Comparison of ENCODE assay signal across 13 cellular contexts in genomic region chr13:27665333-27665732, GRCh38. TPM values are rescaled to one million over a fixed set of nuclear protein-coding genes. Genes with fewer than 3 reads are reported as not detected.
DNase-seq lines count a peak whose midpoint lies in the region; ATAC-seq and TF ChIP-seq lines count a peak whose summit lies in the region.
"Had no signal": no experiment of that assay in that cellular context is flagged by ENCODE, and none has a peak within 500 bp of the region (broad histone marks: within the 10 kb centered on the region; RNA-seq: fewer than 3 reads in every experiment).

No MANE protein-coding gene starts in this region.

- H3K27me3 ChIP-seq in esophagus muscularis mucosa (no peaks in the 10 kb centered on the region), psoas muscle (ENCODE audit: insufficient read depth in 3 of 3, low read length in 2 of 3) (no peaks in the 10 kb centered on the region)
- no peaks in the 10 kb centered on the region for H3K27me3 ChIP-seq in CD8-positive, alpha-beta T cell (ENCODE audit: insufficient read depth, low read length)

- no peak for TF ChIP-seq POLR2A in esophagus muscularis mucosa (IDR thresholded peaks at IDR 0.05; ENCODE audit: low read depth)

- H3K27ac ChIP-seq in esophagus muscularis mucosa (replicated peaks in 1 of 4) (no peak overlapping the region), psoas muscle (no peak overlapping the region)
- no peak overlapping the region for H3K27ac ChIP-seq in CD8-positive, alpha-beta T cell (ENCODE audit: low read depth, low read length)

- peaks cover 9% of the 10 kb centered on the region for H3K36me3 Mint-ChIP-seq in activated naive CD4-positive, alpha-beta T cell treated with anti-CD3 and anti-CD28 coated beads, Interleukin-2, amount 10 ng/mL, durations not matched to agents 7 days and 5 days
- H3K36me3 Mint-ChIP-seq in activated naive CD4-positive, alpha-beta T cell treated with anti-CD3 and anti-CD28 coated beads, Interleukin-2, amount 50 U/mL, for 72 hours = peaks cover 0 to 6% of the 10 kb centered on the region in 2 donors
- H3K36me3 Mint-ChIP-seq in CD8-positive, alpha-beta T cell = peaks cover 24% of the 10 kb centered on the region

- intact Hi-C loops in esophagus muscularis mucosa (cut with DNase I) = no loop called here
- intact Hi-C loops in psoas muscle (cut with DNase I) = loop anchor here in 1 of 2 donors (5.0 kb wide), 1 partner anchor 43 kb away; the partner anchor contains the start of genes LNX2 and POLR1D
- intact Hi-C loops in CD8-positive, alpha-beta T cell (cut with DNase I, micrococcal nuclease) = no loop called here

- no peaks in the 10 kb centered on the region for H3K9me3 ChIP-seq in esophagus muscularis mucosa
- no peaks in the 10 kb centered on the region for H3K9me3 ChIP-seq in psoas muscle
- no peaks in the 10 kb centered on the region for H3K9me3 ChIP-seq in CD8-positive, alpha-beta T cell (ENCODE audit: low read length)

- H3K4me3 ChIP-seq in esophagus muscularis mucosa (no peak overlapping the region), psoas muscle (no peak overlapping the region)
- no peak overlapping the region for H3K4me3 ChIP-seq in CD8-positive, alpha-beta T cell (ENCODE audit: low read depth, low read length)

- H3K27me3 Mint-ChIP-seq in activated naive CD4-positive, alpha-beta T cell treated with anti-CD3 and anti-CD28 coated beads, Interleukin-2, amount 10 ng/mL, durations not matched to agents 7 days and 5 days = no peaks in the 10 kb centered on the region
- H3K27me3 Mint-ChIP-seq in CD8-positive, alpha-beta T cell (ENCODE audit: low read depth) = no peaks in the 10 kb centered on the region
- H3K27me3 Mint-ChIP-seq: B cell had no signal

- no peak overlapping the region for H3K4me3 Mint-ChIP-seq in activated naive CD4-positive, alpha-beta T cell treated with anti-CD3 and anti-CD28 coated beads, Interleukin-2, amount 10 ng/mL, durations not matched to agents 7 days and 5 days
- no peak overlapping the region for H3K4me3 Mint-ChIP-seq in CD8-positive, alpha-beta T cell
- H3K4me3 Mint-ChIP-seq: B cell; stimulated activated effector memory CD8-positive, alpha-beta T cell treated with anti-CD3 and anti-CD28 coated beads, Interleukin-12 subunit alpha, Interleukin-12 subunit beta, amount 100 ng/mL, for 72 hours had no signal

- no peak for DNase-seq in activated naive CD4-positive, alpha-beta T cell treated with anti-CD3 and anti-CD28 coated beads, Interleukin-2, amount 10 ng/mL, durations not matched to agents 7 days and 5 days
- no peak for DNase-seq in activated naive CD4-positive, alpha-beta T cell treated with anti-CD3 and anti-CD28 coated beads, Interleukin-2, amount 50 U/mL, for 72 hours (ENCODE audit: low spot score in 2 of 2)
- DNase-seq in OCI-M1 (lab: John Stamatoyannopoulos, UW) = peak; percentile 34
- DNase-seq in esophagus muscularis mucosa (ENCODE audit: extremely low spot score) = no peak
- DNase-seq in psoas muscle = no peak
- no peak for DNase-seq in stimulated activated CD4-positive, alpha-beta T cell treated with anti-CD3 and anti-CD28 coated beads, Interleukin-2, amount 100 ng/mL, for 48 hours
- DNase-seq in UCSD-AML1 (lab: John Stamatoyannopoulos, UW; ENCODE audit: unreplicated experiment) = no peak
- no peak for DNase-seq in CD8-positive, alpha-beta T cell
- DNase-seq: activated CD8-positive, alpha-beta memory T cell treated with anti-CD3 and anti-CD28 coated beads, Interleukin-2, amount 50 U/mL, for 48 hours; RPMI8226; stimulated activated CD4-positive, alpha-beta T cell treated with anti-CD3 and anti-CD28 coated beads, Interleukin-1b, Interleukin-23, amount 100 ng/mL, for 48 hours had no signal

- H3K9me3 Mint-ChIP-seq in activated naive CD4-positive, alpha-beta T cell treated with anti-CD3 and anti-CD28 coated beads, Interleukin-2, amount 10 ng/mL, durations not matched to agents 7 days and 5 days = no peaks in the 10 kb centered on the region
- H3K9me3 Mint-ChIP-seq in activated naive CD4-positive, alpha-beta T cell treated with anti-CD3 and anti-CD28 coated beads, Interleukin-2, amount 50 U/mL, for 72 hours = no peaks in the 10 kb centered on the region
- no peaks in the 10 kb centered on the region for H3K9me3 Mint-ChIP-seq in CD8-positive, alpha-beta T cell
- H3K9me3 Mint-ChIP-seq: stimulated activated effector memory CD8-positive, alpha-beta T cell treated with anti-CD3 and anti-CD28 coated beads, Interleukin-12 subunit alpha, Interleukin-12 subunit beta, amount 100 ng/mL, for 72 hours had no signal

- no peak for ATAC-seq in activated naive CD4-positive, alpha-beta T cell treated with anti-CD3 and anti-CD28 coated beads, Interleukin-2, amount 50 U/mL, for 72 hours
- no peak for ATAC-seq in psoas muscle
- no peak for ATAC-seq in CD8-positive, alpha-beta T cell
- ATAC-seq: stimulated activated effector memory CD8-positive, alpha-beta T cell treated with anti-CD3 and anti-CD28 coated beads, Interleukin-12 subunit alpha, Interleukin-12 subunit beta, amount 100 ng/mL, for 72 hours had no signal

- H3K27ac Mint-ChIP-seq in activated naive CD4-positive, alpha-beta T cell treated with anti-CD3 and anti-CD28 coated beads, Interleukin-2, amount 10 ng/mL, durations not matched to agents 7 days and 5 days = peak overlapping the region; percentile 8
- no peak overlapping the region for H3K27ac Mint-ChIP-seq in activated naive CD4-positive, alpha-beta T cell treated with anti-CD3 and anti-CD28 coated beads, Interleukin-2, amount 50 U/mL, for 72 hours
- H3K27ac Mint-ChIP-seq in CD8-positive, alpha-beta T cell = no peak overlapping the region
- H3K27ac Mint-ChIP-seq: B cell; stimulated activated effector memory CD8-positive, alpha-beta T cell treated with anti-CD3 and anti-CD28 coated beads, Interleukin-12 subunit alpha, Interleukin-12 subunit beta, amount 100 ng/mL, for 72 hours had no signal

- peaks cover 0 to 20% (median 3%) of the 10 kb centered on the region in 4 donors for H3K36me3 ChIP-seq in esophagus muscularis mucosa
- peaks cover 2 to 14% of the 10 kb centered on the region in 2 donors for H3K36me3 ChIP-seq in psoas muscle (ENCODE audit: insufficient read depth in 1 of 2, low read depth in 1 of 2)
- H3K36me3 ChIP-seq in CD8-positive, alpha-beta T cell (ENCODE audit: insufficient read depth, low read length) = no peaks in the 10 kb centered on the region

- POLR2A ChIA-PET in CD8-positive, alpha-beta T cell (lab: Charles Lee) = no interaction called here

- CTCF ChIA-PET in activated naive CD4-positive, alpha-beta T cell treated with anti-CD3 and anti-CD28 coated beads, Interleukin-2, amount 10 ng/mL, durations not matched to agents 7 days and 5 days (lab: Charles Lee) = no interaction called here
- CTCF ChIA-PET in CD8-positive, alpha-beta T cell (lab: Charles Lee) = interaction anchor here (1.4 kb wide), 1 partner anchor 161 kb away, joined by 3 read pairs; no protein-coding TSS in a partner anchor

- peaks cover 16 to 38% (median 20%) of the 10 kb centered on the region in 4 donors for H3K4me1 ChIP-seq in esophagus muscularis mucosa
- H3K4me1 ChIP-seq in psoas muscle = peaks cover 10% of the 10 kb centered on the region
- H3K4me1 ChIP-seq in CD8-positive, alpha-beta T cell (ENCODE audit: insufficient read depth, low read length) = no peaks in the 10 kb centered on the region

- no peak for TF ChIP-seq EP300 in esophagus muscularis mucosa (IDR thresholded peaks at IDR 0.05)

- WGBS in esophagus muscularis mucosa = 38% methylated on average over 3 of the region's 3 CpGs
- 26 to 38% (median 29%) methylated on average over 3 of the region's 3 CpGs for WGBS in psoas muscle, 3 donors

- TF ChIP-seq CTCF in esophagus muscularis mucosa (IDR thresholded peaks at IDR 0.05) (peak; percentile 20 to 34 (median 23)), psoas muscle (IDR thresholded peaks at IDR 0.05) (peak; percentile 24)
- TF ChIP-seq CTCF in CD8-positive, alpha-beta T cell (IDR thresholded peaks at IDR 0.05) = no peak

- H3K4me1 Mint-ChIP-seq in activated naive CD4-positive, alpha-beta T cell treated with anti-CD3 and anti-CD28 coated beads, Interleukin-2, amount 10 ng/mL, durations not matched to agents 7 days and 5 days = no peaks in the 10 kb centered on the region
- peaks cover 2% of the 10 kb centered on the region for H3K4me1 Mint-ChIP-seq in CD8-positive, alpha-beta T cell (ENCODE audit: low read depth)
- H3K4me1 Mint-ChIP-seq: B cell had no signal

RNA-seq across cellular contexts. Expression of gene POLR1D, which starts 43.6 kb away (rescaled TPM):
- 100 to 1,000 TPM; 159 to 166 TPM for total RNA-seq in activated naive CD4-positive, alpha-beta T cell treated with anti-CD3 and anti-CD28 coated beads, Interleukin-2, amount 50 U/mL, for 72 hours
- total RNA-seq in esophagus muscularis mucosa (100 to 1,000 TPM; 110 to 148 (median 124) TPM), psoas muscle (100 to 1,000 TPM in 3 of 4 donors, 10 to 100 TPM in 1; 92.5 to 128 (median 110) TPM)
- polyA plus RNA-seq in psoas muscle = 100 to 1,000 TPM; 112 to 205 (median 163) TPM
- total RNA-seq in CD8-positive, alpha-beta T cell = 100 to 1,000 TPM; 176 TPM

RNA-seq across cellular contexts. Expression of gene LNX2, which starts 45.0 kb away (rescaled TPM):
- total RNA-seq in activated naive CD4-positive, alpha-beta T cell treated with anti-CD3 and anti-CD28 coated beads, Interleukin-2, amount 50 U/mL, for 72 hours = 1 to 10 TPM; 4.9 to 7.7 TPM
- total RNA-seq in esophagus muscularis mucosa (10 to 100 TPM; 10.2 to 14.1 (median 12.8) TPM), psoas muscle (10 to 100 TPM in 1 of 4 donors, 1 to 10 TPM in 3; 5.3 to 10.0 (median 8.0) TPM)
- 1 to 10 TPM; 2.3 to 6.7 (median 2.6) TPM for polyA plus RNA-seq in psoas muscle
- 1 to 10 TPM; 3.0 to 3.5 TPM for total RNA-seq in CD8-positive, alpha-beta T cell
